Comparison of ENCODE assay signal across 14 cellular contexts in genomic region chr14:105581551-105582341, GRCh38. TPM values are rescaled to one million over a fixed set of nuclear protein-coding genes. Genes with fewer than 3 reads are reported as not detected.
DNase-seq lines count a peak whose midpoint lies in the region; ATAC-seq and TF ChIP-seq lines count a peak whose summit lies in the region.
"Had no signal": no experiment of that assay in that cellular context is flagged by ENCODE, and none has a peak within 500 bp of the region (broad histone marks: within the 10 kb centered on the region; RNA-seq: fewer than 3 reads in every experiment).

No MANE protein-coding gene starts in this region.

- no peaks in the 10 kb centered on the region for H3K79me2 ChIP-seq in SK-N-SH (ENCODE audit: insufficient read depth)

- no peak overlapping the region for H3K9ac ChIP-seq in SK-N-SH

- 57% methylated on average over 6 of the region's 15 CpGs for WGBS in SK-N-SH (ENCODE audit: low lambda C conversion rate)

- H3K27ac Mint-ChIP-seq in activated T-helper 17 cell treated with anti-CD3 and anti-CD28 coated beads, Interleukin-2, amount 50 U/mL, for 72 hours: peak overlapping the region; percentile 28
- no peak overlapping the region for H3K27ac Mint-ChIP-seq in type B pancreatic cell
- H3K27ac Mint-ChIP-seq in MCF 10A (ENCODE audit: low read depth, unreplicated experiment): no peak overlapping the region
- H3K27ac Mint-ChIP-seq: brain had no signal

- H3K4me3 Mint-ChIP-seq in activated T-helper 17 cell treated with anti-CD3 and anti-CD28 coated beads, Interleukin-2, amount 50 U/mL, for 72 hours: no peak overlapping the region
- H3K4me3 Mint-ChIP-seq in type B pancreatic cell (no peak overlapping the region), MCF 10A (ENCODE audit: unreplicated experiment) (no peak overlapping the region)
- H3K4me3 Mint-ChIP-seq: brain had no signal

- H3K4me1 Mint-ChIP-seq in activated T-helper 17 cell treated with anti-CD3 and anti-CD28 coated beads, Interleukin-2, amount 50 U/mL, for 72 hours: peaks cover 4% of the 10 kb centered on the region
- no peaks in the 10 kb centered on the region for H3K4me1 Mint-ChIP-seq in type B pancreatic cell (ENCODE audit: unreplicated experiment)
- H3K4me1 Mint-ChIP-seq in MCF 10A (ENCODE audit: insufficient read depth, unreplicated experiment): peaks cover 5% of the 10 kb centered on the region
- H3K4me1 Mint-ChIP-seq: brain had no signal

- H3K36me3 ChIP-seq in SK-N-SH (replicated peaks in 1 of 2; ENCODE audit: control insufficient read depth in 1 of 2, insufficient read depth in 2 of 2, low read length in 1 of 2): no peaks in the 10 kb centered on the region
- H3K36me3 ChIP-seq: thyroid gland had no signal

- no peaks in the 10 kb centered on the region for H3K9me3 ChIP-seq in SK-N-SH
- H3K9me3 ChIP-seq: A549, thyroid gland had no signal

- peak; percentile 52 for ATAC-seq in HG02884 (IDR thresholded peaks at IDR 0.05; ENCODE audit: unreplicated experiment)
- no peak for ATAC-seq in activated T-helper 17 cell treated with anti-CD3 and anti-CD28 coated beads, Interleukin-2, amount 50 U/mL, for 72 hours (replicated peaks)

- H3K4me2 ChIP-seq in SK-N-SH: no peak overlapping the region
- H3K4me2 ChIP-seq: A549 had no signal

- H3F3A ChIP-seq in SK-N-SH (replicated peaks; ENCODE audit: insufficient read depth): no peaks in the 10 kb centered on the region

- POLR2A ChIA-PET in MCF 10A (lab: Yijun Ruan, JAX): no interaction called here
- POLR2A ChIA-PET in SK-N-SH (lab: Yijun Ruan, JAX): no interaction called here

- peak; percentile 2 for DNase-seq in activated gamma-delta T cell treated with Interleukin-2 at 50 U/mL for 16 hours
- no peak for DNase-seq in activated gamma-delta T cell (lab: John Stamatoyannopoulos, UW)
- peak; percentile 64 for DNase-seq in type B pancreatic cell (ENCODE audit: extremely low spot score, unreplicated experiment)
- no peak for DNase-seq in cardiac septum (ENCODE audit: low spot score)
- no peak for DNase-seq in MCF 10A (ENCODE audit: unreplicated experiment)
- DNase-seq in SK-N-SH: no peak
- DNase-seq: activated CD4-positive, alpha-beta T cell treated with anti-CD3 and anti-CD28 coated beads, Interleukin-2, amount 50 U/mL, for 48 hours; NCI-H1694 treated with DMSO at 0.1 percent for 48 hours; SIG-M5; thyroid gland had no signal

- BruUV-seq in MCF 10A (replicated peaks; lab: Mats Ljungman, UMichigan): no TSS peak

- no peak for TF ChIP-seq CTCF in type B pancreatic cell (conservative IDR thresholded peaks at IDR 0.05)
- TF ChIP-seq CTCF in MCF 10A (IDR thresholded peaks at IDR 0.05; ENCODE audit: unreplicated experiment): no peak
- no peak for TF ChIP-seq CTCF in SK-N-SH (IDR thresholded peaks at IDR 0.05)

- no peak overlapping the region for H3K4me3 ChIP-seq in SK-N-SH (ENCODE audit: low read depth in 2 of 2, low read length in 1 of 2)
- H3K4me3 ChIP-seq: A549, thyroid gland had no signal

- H2AFZ ChIP-seq in SK-N-SH (ENCODE audit: low read depth): no peak overlapping the region

- no peak overlapping the region for H3K27ac ChIP-seq in SK-N-SH (ENCODE audit: low read depth in 2 of 2, low read length in 1 of 2)
- H3K27ac ChIP-seq: A549, thyroid gland had no signal

- H3K9me2 ChIP-seq in SK-N-SH: no peaks in the 10 kb centered on the region

- no peak for TF ChIP-seq RAD21 in SK-N-SH (IDR thresholded peaks at IDR 0.05; ENCODE audit: low read length)

- no peaks in the 10 kb centered on the region for H4K20me1 ChIP-seq in SK-N-SH (ENCODE audit: insufficient read depth)

- intact Hi-C loops in cardiac septum (cut with DNase I): no loop called here
- intact Hi-C loops in MCF 10A (cut with micrococcal nuclease): no loop called here

- H3K9me3 Mint-ChIP-seq in activated T-helper 17 cell treated with anti-CD3 and anti-CD28 coated beads, Interleukin-2, amount 50 U/mL, for 72 hours: no peaks in the 10 kb centered on the region
- H3K9me3 Mint-ChIP-seq in type B pancreatic cell (peaks cover 15% of the 10 kb centered on the region), MCF 10A (ENCODE audit: unreplicated experiment) (peaks cover 26% of the 10 kb centered on the region)

- H3K4me1 ChIP-seq in SK-N-SH (ENCODE audit: control insufficient read depth in 1 of 2, insufficient read depth in 2 of 2, low read depth in 1 of 2, low read length in 1 of 2): no peaks in the 10 kb centered on the region
- H3K4me1 ChIP-seq: A549, thyroid gland had no signal

- CTCF ChIA-PET in MCF 10A (lab: Yijun Ruan, JAX) (no interaction called here), SK-N-SH (lab: Yijun Ruan, JAX) (no interaction called here)

- no peaks in the 10 kb centered on the region for H3K36me3 Mint-ChIP-seq in activated T-helper 17 cell treated with anti-CD3 and anti-CD28 coated beads, Interleukin-2, amount 50 U/mL, for 72 hours (ENCODE audit: low read depth)
- peaks cover 10% of the 10 kb centered on the region for H3K36me3 Mint-ChIP-seq in type B pancreatic cell
- H3K36me3 Mint-ChIP-seq in MCF 10A (ENCODE audit: insufficient read depth, unreplicated experiment): no peaks in the 10 kb centered on the region
- H3K36me3 Mint-ChIP-seq: brain had no signal

- H3K27me3 ChIP-seq in SK-N-SH (ENCODE audit: insufficient read depth): no peaks in the 10 kb centered on the region
- H3K27me3 ChIP-seq: thyroid gland had no signal

- H3K27me3 Mint-ChIP-seq in activated T-helper 17 cell treated with anti-CD3 and anti-CD28 coated beads, Interleukin-2, amount 50 U/mL, for 72 hours: peaks cover 12% of the 10 kb centered on the region
- H3K27me3 Mint-ChIP-seq in type B pancreatic cell: no peaks in the 10 kb centered on the region
- H3K27me3 Mint-ChIP-seq in MCF 10A (ENCODE audit: insufficient read depth, unreplicated experiment): peaks cover 32% of the 10 kb centered on the region

- no peak for TF ChIP-seq EP300 in SK-N-SH (IDR thresholded peaks at IDR 0.05; ENCODE audit: borderline replicate concordance in 1 of 2, low read depth in 1 of 2, low read length in 1 of 2)

TF ChIP-seq in SK-N-SH, 30 proteins besides CTCF, POLR2A, EP300 and RAD21:
- TF ChIP-seq YY1 (IDR thresholded peaks at IDR 0.05; ENCODE audit: low read depth) (no peak), RXRA (IDR thresholded peaks at IDR 0.05; ENCODE audit: borderline replicate concordance, low read depth) (no peak)

RNA-seq across cellular contexts. Expression of gene TMEM121, which starts 55.4 kb away (rescaled TPM):
- total RNA-seq in activated T-helper 17 cell treated with anti-CD3 and anti-CD28 coated beads, Interleukin-2, amount 50 U/mL, for 72 hours: 10 to 100 TPM in 1 of 2 donors, 1 to 10 TPM in 1; 2.5 to 12.3 TPM
- total RNA-seq in type B pancreatic cell (ENCODE audit: low replicate concordance) (1.4 and 5.5 TPM in 2 replicates), cardiac septum (1.3 TPM), MCF 10A (2022) (0.34 and 0.68 TPM in 2 replicates)
- polyA plus RNA-seq in SK-N-SH (2012; rRNA removed): 7.2 and 9.1 TPM in 2 replicates
- polyA plus RNA-seq in SK-N-SH (2012; cell fraction: cytosol; rRNA removed): 2.1 and 5.7 TPM in 2 replicates
- polyA plus RNA-seq in SK-N-SH (2012; cell fraction: nucleus; rRNA removed): 5.1 and 5.9 TPM in 2 replicates

Comparison
In these comparisons a context has a peak if more than half of its experiments do, and no peak if none do; other contexts are left out.
1. DNase-seq: peak in activated gamma-delta T cell treated with Interleukin-2 at 50 U/mL for 16 hours (single experiment) and type B pancreatic cell (single experiment); none in activated gamma-delta T cell (single experiment), cardiac septum (single experiment), MCF 10A (single experiment) and SK-N-SH (single experiment).